ENCODE assay signal across 15 cellular contexts in genomic region chr17:65711671-65712276, GRCh38.
DNase-seq lines count a peak whose midpoint lies in the region; ATAC-seq and TF ChIP-seq lines count a peak whose summit lies in the region.
"Had no signal": no experiment of that assay in that cellular context is flagged by ENCODE, and none has a peak within 500 bp of the region (broad histone marks: within the 10 kb centered on the region; RNA-seq: fewer than 3 reads in every experiment).

No MANE protein-coding gene starts in this region.

- in situ Hi-C loops in GM13976 (cut with MboI; ENCODE audit: low sequenced_read_pairs, unreplicated experiment): no loop called here

- H3K4me1 Mint-ChIP-seq in activated naive CD4-positive, alpha-beta T cell treated with anti-CD3 and anti-CD28 coated beads for 36 hours (ENCODE audit: low read depth): peaks cover 12% of the 10 kb centered on the region
- peaks cover 19% of the 10 kb centered on the region for H3K4me1 Mint-ChIP-seq in activated CD8-positive, alpha-beta T cell treated with anti-CD3 and anti-CD28 coated beads for 36 hours (ENCODE audit: low read depth)

- H3K27me3 ChIP-seq in gastroesophageal sphincter (no peaks in the 10 kb centered on the region), thoracic aorta (replicated peaks; ENCODE audit: insufficient read depth) (no peaks in the 10 kb centered on the region), A673 (replicated peaks; ENCODE audit: insufficient read depth, low read depth, low read length, poor library complexity) (no peaks in the 10 kb centered on the region)
- H3K27me3 ChIP-seq: adrenal gland, SJCRH30 had no signal

- H3K9me3 Mint-ChIP-seq in activated naive CD4-positive, alpha-beta T cell treated with anti-CD3 and anti-CD28 coated beads for 36 hours: no peaks in the 10 kb centered on the region
- no peaks in the 10 kb centered on the region for H3K9me3 Mint-ChIP-seq in activated CD8-positive, alpha-beta T cell treated with anti-CD3 and anti-CD28 coated beads for 36 hours

- CTCF ChIA-PET in activated naive CD4-positive, alpha-beta T cell treated with anti-CD3 and anti-CD28 coated beads for 36 hours (lab: Charles Lee): no interaction called here
- CTCF ChIA-PET in activated CD8-positive, alpha-beta T cell treated with anti-CD3 and anti-CD28 coated beads for 36 hours (lab: Charles Lee): no interaction called here
- CTCF ChIA-PET in A673 (lab: Charles Lee): no interaction called here

- H3K27ac ChIP-seq in gastroesophageal sphincter (peak overlapping the region; percentile 70 to 93 (median 74)), thoracic aorta (no peak overlapping the region), A673 (ENCODE audit: low read depth, low read length, poor library complexity, severe bottlenecking) (no peak overlapping the region)
- H3K27ac ChIP-seq: adrenal gland, SJCRH30 had no signal

- POLR2A ChIA-PET in activated CD8-positive, alpha-beta T cell treated with anti-CD3 and anti-CD28 coated beads for 36 hours (lab: Charles Lee): no interaction called here
- POLR2A ChIA-PET in A673 (lab: Charles Lee; ENCODE audit: low non-redundant PET): no interaction called here

- TF ChIP-seq EP300 in gastroesophageal sphincter (IDR thresholded peaks at IDR 0.05): no peak

- ATAC-seq in activated CD8-positive, alpha-beta T cell treated with anti-CD3 and anti-CD28 coated beads for 36 hours: peak; percentile 34
- ATAC-seq in gastroesophageal sphincter (no peak), thoracic aorta (ENCODE audit: insufficient number of reproducible peaks, low FRiP score, low read depth) (no peak)

- 55 to 72% methylated on average over 6 to 8 of the region's 8 CpGs for WGBS in gastroesophageal sphincter (ENCODE audit: low coverage in 1 of 2), 2 donors

- H3K36me3 Mint-ChIP-seq in activated naive CD4-positive, alpha-beta T cell treated with anti-CD3 and anti-CD28 coated beads for 36 hours (ENCODE audit: low read depth): no peaks in the 10 kb centered on the region
- H3K36me3 Mint-ChIP-seq in activated CD8-positive, alpha-beta T cell treated with anti-CD3 and anti-CD28 coated beads for 36 hours (ENCODE audit: low read depth): no peaks in the 10 kb centered on the region

- TF ChIP-seq CTCF in activated CD8-positive, alpha-beta T cell treated with anti-CD3 and anti-CD28 coated beads for 36 hours (IDR thresholded peaks at IDR 0.05): no peak
- TF ChIP-seq CTCF in gastroesophageal sphincter (IDR thresholded peaks at IDR 0.05) (no peak), thoracic aorta (IDR thresholded peaks at IDR 0.05) (no peak), GM13976 (IDR thresholded peaks at IDR 0.05; ENCODE audit: borderline replicate concordance, control extremely low read depth, extremely low read depth, insufficient read depth, missing control alignments) (no peak), A673 (conservative IDR thresholded peaks at IDR 0.05; ENCODE audit: low read depth, low read length) (no peak)

- no peak for TF ChIP-seq POLR2A in gastroesophageal sphincter (IDR thresholded peaks at IDR 0.05)

- peak; percentile 11 for DNase-seq in activated naive CD4-positive, alpha-beta T cell treated with anti-CD3 and anti-CD28 coated beads for 36 hours
- DNase-seq in activated naive CD4-positive, alpha-beta T cell treated with Interleukin-2 at 50 U/mL for 16 hours: no peak
- peak; percentile 10 for DNase-seq in activated CD8-positive, alpha-beta T cell treated with anti-CD3 and anti-CD28 coated beads for 36 hours
- DNase-seq in thoracic aorta (ENCODE audit: low spot score) (no peak), GM13976 (ENCODE audit: low spot score) (no peak), A673 (ENCODE audit: low spot score) (no peak), DMS53 (lab: John Stamatoyannopoulos, UW) (no peak)
- DNase-seq: activated CD4-positive, CD25-positive, alpha-beta regulatory T cell; adrenal gland; kidney glomerular epithelial cell; NCI-H1694 treated with DMSO at 0.1 percent for 48 hours; NCI-H524; SJCRH30; stimulated activated naive CD4-positive, alpha-beta T cell treated with Interleukin-2 at 50 U/mL for 16 hours had no signal

- H3K27me3 Mint-ChIP-seq in activated naive CD4-positive, alpha-beta T cell treated with anti-CD3 and anti-CD28 coated beads for 36 hours (ENCODE audit: low read depth): no peaks in the 10 kb centered on the region
- H3K27me3 Mint-ChIP-seq in activated CD8-positive, alpha-beta T cell treated with anti-CD3 and anti-CD28 coated beads for 36 hours: peaks cover 2% of the 10 kb centered on the region

- intact Hi-C loops in activated naive CD4-positive, alpha-beta T cell treated with anti-CD3 and anti-CD28 coated beads for 36 hours (cut with micrococcal nuclease): no loop called here
- intact Hi-C loops in activated CD8-positive, alpha-beta T cell treated with anti-CD3 and anti-CD28 coated beads for 36 hours (cut with micrococcal nuclease): no loop called here
- intact Hi-C loops in A673 (cut with micrococcal nuclease; ENCODE audit: unreplicated experiment): no loop called here

- no TSS peak for BruUV-seq in A673 (replicated peaks; lab: Mats Ljungman, UMichigan)

- peaks cover 0 to 42% (median 8%) of the 10 kb centered on the region in 3 donors for H3K4me1 ChIP-seq in gastroesophageal sphincter
- H3K4me1 ChIP-seq in thoracic aorta (ENCODE audit: control insufficient read depth in 1 of 2, low read depth in 2 of 2): peaks cover 0 to 15% of the 10 kb centered on the region in 2 donors
- H3K4me1 ChIP-seq in A673 (ENCODE audit: insufficient read depth, low read length, poor library complexity, severe bottlenecking): no peaks in the 10 kb centered on the region
- H3K4me1 ChIP-seq: adrenal gland, SJCRH30 had no signal

- no peaks in the 10 kb centered on the region for H3K9me3 ChIP-seq in gastroesophageal sphincter
- no peaks in the 10 kb centered on the region for H3K9me3 ChIP-seq in thoracic aorta
- no peaks in the 10 kb centered on the region for H3K9me3 ChIP-seq in A673 (ENCODE audit: low read depth, low read length, poor library complexity, severe bottlenecking)
- H3K9me3 ChIP-seq: adrenal gland, SJCRH30 had no signal

- H3K36me3 ChIP-seq in gastroesophageal sphincter (no peaks in the 10 kb centered on the region), thoracic aorta (no peaks in the 10 kb centered on the region), A673 (ENCODE audit: insufficient read depth, low read length, poor library complexity, severe bottlenecking) (no peaks in the 10 kb centered on the region)
- H3K36me3 ChIP-seq: adrenal gland had no signal

- H3K4me3 ChIP-seq in gastroesophageal sphincter (peak overlapping the region in 1 of 2 donors; percentile 4), thoracic aorta (peak overlapping the region; percentile 57), A673 (ENCODE audit: low read depth, low read length, poor library complexity, severe bottlenecking) (no peak overlapping the region)
- H3K4me3 ChIP-seq: adrenal gland, SJCRH30 had no signal

- no peak overlapping the region for H3K27ac Mint-ChIP-seq in activated naive CD4-positive, alpha-beta T cell treated with anti-CD3 and anti-CD28 coated beads for 36 hours
- no peak overlapping the region for H3K27ac Mint-ChIP-seq in activated CD8-positive, alpha-beta T cell treated with anti-CD3 and anti-CD28 coated beads for 36 hours

- H3K4me3 Mint-ChIP-seq in activated naive CD4-positive, alpha-beta T cell treated with anti-CD3 and anti-CD28 coated beads for 36 hours: peak overlapping the region; percentile 49
- peak overlapping the region; percentile 46 for H3K4me3 Mint-ChIP-seq in activated CD8-positive, alpha-beta T cell treated with anti-CD3 and anti-CD28 coated beads for 36 hours

Comparison
In these comparisons a context has a peak if more than half of its experiments do, and no peak if none do; other contexts are left out.
1. DNase-seq: peak in activated naive CD4-positive, alpha-beta T cell treated with anti-CD3 and anti-CD28 coated beads for 36 hours (single experiment) and activated CD8-positive, alpha-beta T cell treated with anti-CD3 and anti-CD28 coated beads for 36 hours (single experiment); none in activated naive CD4-positive, alpha-beta T cell treated with Interleukin-2 at 50 U/mL for 16 hours (single experiment), thoracic aorta (single experiment), GM13976 (single experiment), A673 (single experiment) and DMS53 (single experiment).
2. H3K27ac ChIP-seq: peak in gastroesophageal sphincter (4 of 4); none in thoracic aorta (0 of 2) and A673 (single experiment).